Comparison of ENCODE assay signal across 8 cellular contexts in genomic region chr1:46724991-46725735, GRCh38. TPM values are rescaled to one million over a fixed set of nuclear protein-coding genes. Genes with fewer than 3 reads are reported as not detected.
DNase-seq lines count a peak whose midpoint lies in the region; ATAC-seq and TF ChIP-seq lines count a peak whose summit lies in the region.

No MANE protein-coding gene starts in this region.

- POLR2A ChIA-PET in OCI-LY7 (lab: Charles Lee) = no interaction called here

- CTCF ChIA-PET in OCI-LY7 (lab: Charles Lee; ENCODE audit: unreplicated experiment) = no interaction called here

- H3K27me3 ChIP-seq in esophagus squamous epithelium = peaks cover 0 to 32% (median 0%) of the 10 kb centered on the region in 4 donors

- peak; percentile 87 for TF ChIP-seq CTCF in OCI-LY7 (conservative IDR thresholded peaks at IDR 0.05; ENCODE audit: low read length)
- TF ChIP-seq CTCF in esophagus squamous epithelium (IDR thresholded peaks at IDR 0.05) = peak; percentile 58 to 87 (median 83)
- TF ChIP-seq CTCF in nephron progenitor cell (IDR thresholded peaks at IDR 0.05) = peak; percentile 59

- no peak overlapping the region for H3K4me3 Mint-ChIP-seq in nephron progenitor cell
- H3K4me3 Mint-ChIP-seq in stimulated activated naive CD8-positive, alpha-beta T cell treated with anti-CD3 and anti-CD28 coated beads, Interleukin-15, amount 100 ng/mL, for 72 hours = no peak overlapping the region

- H3K36me3 ChIP-seq in OCI-LY7 (ENCODE audit: insufficient read depth, low read length) = no peaks in the 10 kb centered on the region
- H3K36me3 ChIP-seq in esophagus squamous epithelium = no peaks in the 10 kb centered on the region

- no peak for TF ChIP-seq POLR2A in esophagus squamous epithelium (IDR thresholded peaks at IDR 0.05)

- peaks cover 23% of the 10 kb centered on the region for H3K27me3 Mint-ChIP-seq in nephron progenitor cell (ENCODE audit: low read depth, poor library complexity)
- H3K27me3 Mint-ChIP-seq in stimulated activated naive CD8-positive, alpha-beta T cell treated with anti-CD3 and anti-CD28 coated beads, Interleukin-15, amount 100 ng/mL, for 72 hours = peaks cover 41% of the 10 kb centered on the region

- H3K36me3 Mint-ChIP-seq in nephron progenitor cell (ENCODE audit: low read depth) = no peaks in the 10 kb centered on the region

- H4K20me1 ChIP-seq in OCI-LY7 (ENCODE audit: insufficient read depth, low read length) = no peaks in the 10 kb centered on the region

- peaks cover 6% of the 10 kb centered on the region for H3K4me1 Mint-ChIP-seq in nephron progenitor cell
- peaks cover 6% of the 10 kb centered on the region for H3K4me1 Mint-ChIP-seq in stimulated activated naive CD8-positive, alpha-beta T cell treated with anti-CD3 and anti-CD28 coated beads, Interleukin-15, amount 100 ng/mL, for 72 hours

- peak; percentile 94 for ATAC-seq in GM21381 (IDR thresholded peaks at IDR 0.05; ENCODE audit: unreplicated experiment)
- ATAC-seq in stimulated activated naive CD8-positive, alpha-beta T cell treated with anti-CD3 and anti-CD28 coated beads, Interleukin-15, amount 100 ng/mL, for 72 hours = peak; percentile 96

- H3K79me2 ChIP-seq in OCI-LY7 (ENCODE audit: insufficient read depth, low read depth, low read length) = no peaks in the 10 kb centered on the region

- no peaks in the 10 kb centered on the region for H3K9me2 ChIP-seq in OCI-LY7 (ENCODE audit: insufficient read depth, low read length)

- BruUV-seq in OCI-LY7 (replicated peaks; lab: Mats Ljungman, UMichigan) = no TSS peak

- H3K4me3 ChIP-seq in OCI-LY7 (ENCODE audit: low read depth, low read length, poor library complexity, severe bottlenecking) = no peak overlapping the region
- H3K4me3 ChIP-seq in esophagus squamous epithelium = no peak overlapping the region

- intact Hi-C loops in OCI-LY7 (cut with micrococcal nuclease; ENCODE audit: unreplicated experiment) = loop anchor here (2.0 to 10.0 kb wide), 3 partner anchors 170 to 278 kb away; partner anchors contain the start of gene KNCN
- intact Hi-C loops in esophagus squamous epithelium (cut with DNase I) = loop anchor here (5.0 to 10.0 kb wide), 2 partner anchors 103 to 190 kb away; a partner anchor contains a TSS

- no peaks in the 10 kb centered on the region for H3K4me1 ChIP-seq in OCI-LY7 (ENCODE audit: insufficient read depth, low read length, poor library complexity, severe bottlenecking)
- H3K4me1 ChIP-seq in esophagus squamous epithelium = peaks cover 0 to 28% (median 3%) of the 10 kb centered on the region in 3 donors

- no peaks in the 10 kb centered on the region for H3K9me3 Mint-ChIP-seq in nephron progenitor cell
- peaks cover 0 to under 1% of the 10 kb centered on the region in 2 donors for H3K9me3 Mint-ChIP-seq in stimulated activated naive CD8-positive, alpha-beta T cell treated with anti-CD3 and anti-CD28 coated beads, Interleukin-15, amount 100 ng/mL, for 72 hours

- H3K4me2 ChIP-seq in OCI-LY7 (ENCODE audit: low read length) = no peak overlapping the region

- WGBS in esophagus squamous epithelium, 2 donors = 6 to 20% methylated on average over 6 to 7 of the region's 7 CpGs

- H3K9me3 ChIP-seq in OCI-LY7 (ENCODE audit: low read length) (no peaks in the 10 kb centered on the region), esophagus squamous epithelium (no peaks in the 10 kb centered on the region)

- H3K27ac ChIP-seq in OCI-LY7 (ENCODE audit: low read depth, low read length, poor library complexity, severe bottlenecking) = no peak overlapping the region
- no peak overlapping the region for H3K27ac ChIP-seq in esophagus squamous epithelium

- no peak overlapping the region for H2AFZ ChIP-seq in OCI-LY7 (ENCODE audit: low read length)

- peak; percentile 70 for DNase-seq in COLO829 (ENCODE audit: low spot score)
- DNase-seq in KG1 (lab: John Stamatoyannopoulos, UW) = peak; percentile 48
- DNase-seq in OCI-LY7 (ENCODE audit: low spot score) = peak; percentile 77
- DNase-seq in activated CD8-positive, alpha-beta memory T cell treated with anti-CD3 and anti-CD28 coated beads, Interleukin-2, amount 50 U/mL, for 4 hours = peak; percentile 65
- no peak for DNase-seq in esophagus squamous epithelium (lab: John Stamatoyannopoulos, UW)
- peak; percentile 63 for DNase-seq in nephron progenitor cell
- peak; percentile 59 to 70 for DNase-seq in stimulated activated naive CD8-positive, alpha-beta T cell treated with anti-CD3 and anti-CD28 coated beads, Interleukin-15, amount 100 ng/mL, for 72 hours

- H3K27ac Mint-ChIP-seq in nephron progenitor cell = no peak overlapping the region
- no peak overlapping the region for H3K27ac Mint-ChIP-seq in stimulated activated naive CD8-positive, alpha-beta T cell treated with anti-CD3 and anti-CD28 coated beads, Interleukin-15, amount 100 ng/mL, for 72 hours

RNA-seq across cellular contexts. Expression of gene EFCAB14, which starts 6.2 kb away (rescaled TPM):
- total RNA-seq in OCI-LY7 (2014; rRNA removed; shearing (Covaris generic)) = 24.8 and 29.9 TPM in 2 replicates
- total RNA-seq in OCI-LY7 (2022) (38.3 and 38.8 TPM in 2 replicates), esophagus squamous epithelium (10 to 100 TPM; 68.7 to 98.8 (median 88.9) TPM)

RNA-seq across cellular contexts. Expression of gene TEX38, which starts 53.5 kb away (rescaled TPM):
- total RNA-seq in OCI-LY7 (2014; rRNA removed; shearing (Covaris generic)) = not detected in 2 replicates
- total RNA-seq in OCI-LY7 (2022) (not detected in 2 replicates), esophagus squamous epithelium (not detected)

RNA-seq across cellular contexts. Expression of gene ATPAF1, which starts 57.0 kb away (rescaled TPM):
- total RNA-seq in OCI-LY7 (2014; rRNA removed; shearing (Covaris generic)) = 37.1 and 38.3 TPM in 2 replicates
- total RNA-seq in OCI-LY7 (2022) (32.3 and 33.3 TPM in 2 replicates), esophagus squamous epithelium (10 to 100 TPM; 25.7 to 39.1 (median 32.8) TPM)
